Comparison of ENCODE assay signal across 8 cellular contexts in the genomic region with DNA sequence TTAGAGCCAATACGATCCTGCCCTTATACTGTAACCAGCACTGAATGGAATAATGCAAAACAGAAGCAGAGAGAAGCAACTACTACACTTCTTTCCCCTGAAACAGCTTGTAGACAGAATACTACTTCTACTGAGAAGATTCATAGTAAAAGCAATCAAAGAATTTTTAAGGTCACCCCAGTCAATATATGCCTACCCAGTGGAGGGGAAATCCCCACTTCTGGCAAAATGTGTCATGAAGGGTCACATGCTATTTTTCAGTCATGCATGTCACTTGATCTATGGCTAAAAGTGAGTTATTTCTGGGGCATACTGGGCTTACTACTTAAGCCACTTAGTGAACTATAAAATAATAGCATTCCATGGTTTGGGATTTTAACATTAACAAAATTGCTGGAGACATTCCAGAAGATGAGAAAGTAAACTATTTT. TPM values are rescaled to one million over a fixed set of nuclear protein-coding genes. Genes with fewer than 3 reads are reported as not detected.
DNase-seq lines count a peak whose midpoint lies in the region; ATAC-seq, FAIRE-seq and TF ChIP-seq lines count a peak whose summit lies in the region.

No MANE protein-coding gene starts in this region.

- no peak overlapping the region for H3K23ac ChIP-seq in mesendoderm (ENCODE audit: low read length)

- H3K9me1 ChIP-seq in keratinocyte (ENCODE audit: control insufficient read depth, extremely low read depth, insufficient read depth, low read length): no peaks in the 10 kb centered on the region

- no peaks in the 10 kb centered on the region for H3K79me1 ChIP-seq in mesendoderm (ENCODE audit: low read length)

- no peaks in the 10 kb centered on the region for H4K20me1 ChIP-seq in keratinocyte (ENCODE audit: control insufficient read depth, extremely low read depth, insufficient read depth, low read length)

- H3K18ac ChIP-seq in mesendoderm (ENCODE audit: low read length): no peak overlapping the region

- no peak overlapping the region for H3K4me3 ChIP-seq in keratinocyte (ENCODE audit: control insufficient read depth in 2 of 3, extremely low read depth in 1 of 3, insufficient read depth in 2 of 3, low read depth in 1 of 3, low read length in 3 of 3)
- H3K4me3 ChIP-seq in mesendoderm (ENCODE audit: low read length): no peak overlapping the region

- H3K36me3 ChIP-seq in keratinocyte (ENCODE audit: control insufficient read depth in 2 of 2, extremely low read depth in 1 of 2, insufficient read depth in 2 of 2, low read length in 2 of 2) (peaks cover 6 to 26% of the 10 kb centered on the region in 2 experiments), mesendoderm (ENCODE audit: control insufficient read depth, insufficient read depth, low read length) (peaks cover 3% of the 10 kb centered on the region)

- H2BK5ac ChIP-seq in mesendoderm (ENCODE audit: low read length): no peak overlapping the region

- DNase-seq in ELR (ENCODE audit: low read depth) (peak; percentile 32), keratinocyte (ENCODE audit: low read depth, low spot score) (no peak), mesendoderm (no peak), NCI-H1105 treated with DMSO at 0.1 percent for 48 hours (lab: John Stamatoyannopoulos, UW) (no peak), GOT3 (lab: John Stamatoyannopoulos, UW) (no peak), cerebellar nuclear complex (lab: John Stamatoyannopoulos, UW) (no peak)

- H4K5ac ChIP-seq in mesendoderm (ENCODE audit: low read length): no peak overlapping the region

- H2AK5ac ChIP-seq in mesendoderm (ENCODE audit: low read length): no peak overlapping the region

- no CpG with 5 or more reads among the region's 1 CpG for whole genome bisulfite sequencing in mesendoderm (ENCODE audit: extremely low coverage, insufficient coverage, low lambda C conversion rate)

- H3K9me3 ChIP-seq in keratinocyte (ENCODE audit: control insufficient read depth, low read depth, low read length): no peaks in the 10 kb centered on the region

- H3K4me1 ChIP-seq in keratinocyte (ENCODE audit: control insufficient read depth, extremely low read depth, insufficient read depth, low read length) (peaks cover 28% of the 10 kb centered on the region), mesendoderm (ENCODE audit: control insufficient read depth, low read depth, low read length) (no peaks in the 10 kb centered on the region)

- no peak for TF ChIP-seq CTCF in keratinocyte (optimal IDR thresholded peaks at IDR 0.05 in 1 of 3, IDR thresholded peaks at IDR 0.05 in 1 of 3, conservative IDR thresholded peaks at IDR 0.05 in 1 of 3; ENCODE audit: extremely low read depth in 1 of 3, insufficient read depth in 2 of 3, low read length in 3 of 3)

- dilution Hi-C loops in keratinocyte (cut with MboI; ENCODE audit: extremely low pct_ligation_motif_present, low sequenced_read_pairs): no loop called here

- no peak overlapping the region for H4K8ac ChIP-seq in mesendoderm (ENCODE audit: low read depth, low read length)

- FAIRE-seq in keratinocyte (lab: Jason Lieb, UNC): no peak

- H3K27ac ChIP-seq in keratinocyte (ENCODE audit: control insufficient read depth, insufficient read depth, low read length) (peak overlapping the region; percentile 98), mesendoderm (ENCODE audit: low read depth, low read length) (no peak overlapping the region)

- H3K27me3 ChIP-seq in keratinocyte (ENCODE audit: control insufficient read depth, extremely low read depth, insufficient read depth, low read length): no peaks in the 10 kb centered on the region
- no peaks in the 10 kb centered on the region for H3K27me3 ChIP-seq in mesendoderm (ENCODE audit: insufficient read depth, low read length, poor library complexity)

- H2BK120ac ChIP-seq in mesendoderm (ENCODE audit: low read depth, low read length): no peak overlapping the region

- no peaks in the 10 kb centered on the region for H3K79me2 ChIP-seq in keratinocyte (ENCODE audit: control insufficient read depth, insufficient read depth, low read length)
- H3K79me2 ChIP-seq in mesendoderm (ENCODE audit: control insufficient read depth, insufficient read depth, low read length): no peaks in the 10 kb centered on the region

- H3K56ac ChIP-seq in mesendoderm (ENCODE audit: low read length): no peak overlapping the region

- peak; percentile 72 for ATAC-seq in GM21390 (IDR thresholded peaks at IDR 0.05; ENCODE audit: unreplicated experiment)
- peak; percentile 48 for ATAC-seq in HG03575 (IDR thresholded peaks at IDR 0.05; ENCODE audit: extremely low read depth, insufficient number of reproducible peaks, low FRiP score, unreplicated experiment)

- no peak overlapping the region for H3K4ac ChIP-seq in mesendoderm (ENCODE audit: low read depth, low read length)

- H2BK15ac ChIP-seq in mesendoderm (replicated peaks; ENCODE audit: low read depth): no peak overlapping the region

- H3K4me2 ChIP-seq in keratinocyte (ENCODE audit: control insufficient read depth, extremely low read depth, insufficient read depth, low read depth, low read length) (peak overlapping the region; percentile 74), mesendoderm (ENCODE audit: low read length) (no peak overlapping the region)

- no peak overlapping the region for H2AFZ ChIP-seq in keratinocyte (ENCODE audit: control insufficient read depth, low read length)

- H3K9ac ChIP-seq in keratinocyte (ENCODE audit: control insufficient read depth, extremely low read depth, insufficient read depth, low read length) (no peak overlapping the region), mesendoderm (ENCODE audit: low read length) (no peak overlapping the region)

RNA-seq across cellular contexts. Expression of a gene that starts 25.6 kb away (rescaled TPM):
- polyA plus RNA-seq in keratinocyte: 0.78 to 1.5 TPM (median 0.88 TPM) in 3 replicates
- 0.61 TPM for polyA plus RNA-seq in keratinocyte (2011; ENCODE audit: low read depth)
- polyA plus RNA-seq in keratinocyte (2011; cell fraction: cytosol; rRNA removed): 0.71 and 1.0 TPM in 2 replicates
- polyA plus RNA-seq in keratinocyte (2011; cell fraction: nucleus; rRNA removed): 4.2 and 4.8 TPM in 2 replicates
- 0.55 and 4.5 TPM in 2 replicates for polyA plus RNA-seq in keratinocyte (2012; ENCODE audit: low replicate concordance)
- 0.64 to 2.4 TPM (median 2.1 TPM) in 3 replicates for polyA minus RNA-seq in keratinocyte
- 2.1 TPM for polyA minus RNA-seq in keratinocyte (2011; cell fraction: cytosol; rRNA and poly(A)+ RNA removed)
- polyA minus RNA-seq in keratinocyte (2011; cell fraction: nucleus; rRNA and poly(A)+ RNA removed): 1.2 and 1.6 TPM in 2 replicates
- 0.07 TPM for polyA plus RNA-seq in mesendoderm (2013, experiment 1 of 2)
- 0.06 TPM for polyA plus RNA-seq in mesendoderm (2013, experiment 2 of 2)

RNA-seq across cellular contexts. Expression of a gene that starts 52.8 kb away (rescaled TPM):
- 0.03 to 0.17 TPM in 2 of 3 replicates, not detected in the other for polyA plus RNA-seq in keratinocyte
- not detected for polyA plus RNA-seq in keratinocyte (2011; ENCODE audit: low read depth)
- 0.04 and 0.08 TPM in 2 replicates for polyA plus RNA-seq in keratinocyte (2011; cell fraction: cytosol; rRNA removed)
- 0.25 and 0.28 TPM in 2 replicates for polyA plus RNA-seq in keratinocyte (2011; cell fraction: nucleus; rRNA removed)
- 0.14 and 0.17 TPM in 2 replicates for polyA plus RNA-seq in keratinocyte (2012; ENCODE audit: low replicate concordance)
- 0.13 TPM in 1 of 3 replicates, not detected in the others for polyA minus RNA-seq in keratinocyte
- not detected for polyA minus RNA-seq in keratinocyte (2011; cell fraction: cytosol; rRNA and poly(A)+ RNA removed)
- polyA minus RNA-seq in keratinocyte (2011; cell fraction: nucleus; rRNA and poly(A)+ RNA removed): not detected in 2 replicates
- 0.74 TPM for polyA plus RNA-seq in mesendoderm (2013, experiment 1 of 2)
- polyA plus RNA-seq in mesendoderm (2013, experiment 2 of 2): 0.84 TPM
